8 cellular contexts compared by ENCODE assay signal in genomic region chr13:51453308-51453958, GRCh38. TPM values are rescaled to one million over a fixed set of nuclear protein-coding genes. Genes with fewer than 3 reads are reported as not detected.
A peak's percentile ranks its signal among the peaks of the same experiment; 100 is the strongest.
DNase-seq lines count a peak whose midpoint lies in the region; ATAC-seq, FAIRE-seq and TF ChIP-seq lines count a peak whose summit lies in the region.

No MANE protein-coding gene starts in this region.

- H3K4me2 ChIP-seq in KMS-11 (peak overlapping the region; percentile 93), GM12878 (ENCODE audit: control insufficient read depth, insufficient read depth) (peak overlapping the region; percentile 52)

- in situ Hi-C loops in GM12878 (cut with MboI): loop anchor here (10.0 kb wide), 1 partner anchor 131 kb away; the partner anchor contains the start of gene WDFY2

- SMC1A ChIA-PET in GM12878 (lab: Charles Lee; ENCODE audit: uncharacterized antibody, unreplicated experiment): interaction anchor here (0.7 to 2.9 kb wide), 33 partner anchors 11 to 374 kb away, joined by 3 to 18 read pairs (median 6); no protein-coding TSS in a partner anchor

- peak in 1 of 2 experiments; percentile 31; a peak in 1 of 4 replicates for TF ChIP-seq EP300 in GM12878 (IDR thresholded peaks at IDR 0.05; ENCODE audit: borderline replicate concordance in 1 of 2, control insufficient read depth in 1 of 2, low read depth in 2 of 2, low read length in 2 of 2)

- peak; percentile 58 for TF ChIP-seq POLR2A in GM12878 (IDR thresholded peaks at IDR 0.05; ENCODE audit: low read depth, low read length)

- no peaks in the 10 kb centered on the region for H3K36me3 ChIP-seq in KMS-11 (ENCODE audit: insufficient read depth)
- H3K36me3 ChIP-seq in GM12878 (ENCODE audit: control insufficient read depth in 2 of 2, insufficient read depth in 2 of 2, low read length in 1 of 2): peaks cover 0 to 9% of the 10 kb centered on the region in 2 experiments; a peak in 2 of 4 replicates

- RAD21 ChIA-PET in GM12878 (lab: Charles Lee; ENCODE audit: unreplicated experiment): interaction anchor here (0.6 to 3.6 kb wide), 51 partner anchors 9 to 1395 kb away, joined by 3 to 45 read pairs (median 4); no protein-coding TSS in a partner anchor

- H3K4me1 ChIP-seq in KMS-11 (ENCODE audit: low read depth, poor library complexity, severe bottlenecking): peaks cover 17% of the 10 kb centered on the region
- H3K4me1 ChIP-seq in GM12878 (ENCODE audit: control insufficient read depth, insufficient read depth, low read length): peaks cover 5% of the 10 kb centered on the region; the same call in 1 of the 2 replicates

- under 1% methylated on average over 42 of the region's 62 CpGs for WGBS in GM12878 (ENCODE audit: insufficient coverage, insufficient replicate concordance, low lambda C conversion rate, missing lambda C conversion rate)

- 0 out of 2 replicates have a peak, but pooled peaks have one; percentile 6 for TF ChIP-seq RAD21 in GM12878 (IDR thresholded peaks at IDR 0.05; ENCODE audit: insufficient read depth, low read depth, low read length)

- BruUV-seq in GM12878 (replicated peaks; lab: Mats Ljungman, UMichigan): no TSS peak

- H3K4me3 ChIP-seq in GM08714 (ENCODE audit: low read length) (peak overlapping the region; percentile 88), KMS-11 (IDR thresholded peaks at IDR 0.05; ENCODE audit: insufficient read depth, low read depth, low read length) (no peak overlapping the region), GM12878 (peak overlapping the region; percentile 76)

- H3K79me2 ChIP-seq in KMS-11 (ENCODE audit: insufficient read depth, low read depth) (peaks cover 9% of the 10 kb centered on the region; the same call in 1 of the 2 replicates), GM12878 (ENCODE audit: control insufficient read depth, insufficient read depth, low read length) (peaks cover 40% of the 10 kb centered on the region)

- intact Hi-C loops in GM12878 (cut with micrococcal nuclease; ENCODE audit: unreplicated experiment): loop anchor here (1.0 to 5.0 kb wide), 5 partner anchors 109 to 343 kb away; partner anchors contain the start of gene WDFY2

- H2AFZ ChIP-seq in KMS-11 (ENCODE audit: low read depth) (peak overlapping the region; percentile 55; the same call in 1 of the 2 replicates), GM12878 (ENCODE audit: control insufficient read depth, low read depth, low read length) (peak overlapping the region; percentile 90)

- TF ChIP-seq CTCF in KMS-11 (conservative IDR thresholded peaks at IDR 0.05; ENCODE audit: low read depth, low read length) (no peak), GM12878 (IDR thresholded peaks at IDR 0.05 in 2 of 3, conservative IDR thresholded peaks at IDR 0.05 in 1 of 3; ENCODE audit: control insufficient read depth in 2 of 3, extremely low read depth in 1 of 3, insufficient read depth in 1 of 3, low read depth in 3 of 3, low read length in 3 of 3) (no peak)

- no peaks in the 10 kb centered on the region for H4K20me1 ChIP-seq in KMS-11 (ENCODE audit: insufficient read depth)
- no peaks in the 10 kb centered on the region for H4K20me1 ChIP-seq in GM12878 (ENCODE audit: control insufficient read depth, insufficient read depth)

- ATAC-seq in GM21825 (IDR thresholded peaks at IDR 0.05; ENCODE audit: unreplicated experiment) (peak; percentile 39), GM12878 (peak; percentile 60)

- H3K9ac ChIP-seq in KMS-11 (peak overlapping the region; percentile 91), GM12878 (ENCODE audit: control insufficient read depth, insufficient read depth, low read length) (peak overlapping the region; percentile 70)

- peak; percentile 27 for FAIRE-seq in GM12878 (lab: Jason Lieb, UNC)

- H3K27me3 ChIP-seq in KMS-11 (ENCODE audit: insufficient read depth, low read depth) (no peaks in the 10 kb centered on the region), GM12878 (replicated peaks in 1 of 2; ENCODE audit: control insufficient read depth in 2 of 2, insufficient read depth in 2 of 2, low read length in 1 of 2) (no peaks in the 10 kb centered on the region)

- CTCF ChIA-PET in GM12878 (lab: Yijun Ruan, JAX): interaction anchor here (0.5 to 2.1 kb wide), 10 partner anchors 8 to 1335 kb away, joined by 3 to 17 read pairs (median 4); no protein-coding TSS in a partner anchor

- peak overlapping the region; percentile 93 for H3K27ac ChIP-seq in KMS-11
- peak overlapping the region; percentile 88 for H3K27ac ChIP-seq in GM12878 (ENCODE audit: control insufficient read depth, insufficient read depth)

- DNase-seq in T-helper 9 cell (peak; percentile 69), GM12878 (ENCODE audit: low read depth, low spot score) (peak; percentile 42), iPS-NIHi7 (ENCODE audit: extremely low spot score) (peak; percentile 78), A172 (ENCODE audit: low spot score) (no peak)
- DNase-seq in stimulated activated CD4-positive, alpha-beta T cell treated with anti-CD3 and anti-CD28 coated beads, Interleukin-12 subunit alpha, Interleukin-12 subunit beta, amount 100 ng/mL, for 4 hours: peak; percentile 74

- POLR2A ChIA-PET in GM12878 (lab: Charles Lee): interaction anchor here (0.5 to 3.1 kb wide), 36 partner anchors 9 to 369 kb away, joined by 3 to 15 read pairs (median 4); partner anchors contain the start of gene WDFY2

- H3K9me3 ChIP-seq in GM12878 (replicated peaks; ENCODE audit: control insufficient read depth, insufficient read depth, low read length): peaks cover 2% of the 10 kb centered on the region; the same call in 1 of the 3 replicates

TF ChIP-seq in GM12878, 131 proteins besides CTCF, POLR2A, EP300 and RAD21 (continues in another document):
- TF ChIP-seq ZNF207 (IDR thresholded peaks at IDR 0.05; ENCODE audit: borderline replicate concordance): peak; percentile 93
- TF ChIP-seq KAT2A (conservative IDR thresholded peaks at IDR 0.05; ENCODE audit: control insufficient read depth, low read depth, low read length): no peak
- TF ChIP-seq, protein P1, sequence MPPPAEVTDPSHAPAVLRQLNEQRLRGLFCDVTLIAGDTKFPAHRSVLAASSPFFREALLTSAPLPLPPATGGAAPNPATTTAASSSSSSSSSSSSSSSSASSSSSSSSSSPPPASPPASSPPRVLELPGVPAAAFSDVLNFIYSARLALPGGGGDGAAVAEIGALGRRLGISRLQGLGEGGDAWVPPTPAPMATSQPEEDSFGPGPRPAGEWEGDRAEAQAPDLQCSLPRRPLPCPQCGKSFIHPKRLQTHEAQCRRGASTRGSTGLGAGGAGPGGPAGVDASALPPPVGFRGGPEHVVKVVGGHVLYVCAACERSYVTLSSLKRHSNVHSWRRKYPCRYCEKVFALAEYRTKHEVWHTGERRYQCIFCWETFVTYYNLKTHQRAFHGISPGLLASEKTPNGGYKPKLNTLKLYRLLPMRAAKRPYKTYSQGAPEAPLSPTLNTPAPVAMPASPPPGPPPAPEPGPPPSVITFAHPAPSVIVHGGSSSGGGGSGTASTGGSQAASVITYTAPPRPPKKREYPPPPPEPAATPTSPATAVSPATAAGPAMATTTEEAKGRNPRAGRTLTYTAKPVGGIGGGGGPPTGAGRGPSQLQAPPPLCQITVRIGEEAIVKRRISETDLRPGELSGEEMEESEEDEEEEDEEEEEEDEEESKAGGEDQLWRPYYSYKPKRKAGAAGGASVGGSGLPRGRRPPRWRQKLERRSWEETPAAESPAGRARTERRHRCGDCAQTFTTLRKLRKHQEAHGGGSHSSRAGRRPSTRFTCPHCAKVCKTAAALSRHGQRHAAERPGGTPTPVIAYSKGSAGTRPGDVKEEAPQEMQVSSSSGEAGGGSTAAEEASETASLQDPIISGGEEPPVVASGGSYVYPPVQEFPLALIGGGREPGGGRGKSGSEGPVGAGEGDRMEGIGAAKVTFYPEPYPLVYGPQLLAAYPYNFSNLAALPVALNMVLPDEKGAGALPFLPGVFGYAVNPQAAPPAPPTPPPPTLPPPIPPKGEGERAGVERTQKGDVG (CRISPR knock-in tag; IDR thresholded peaks at IDR 0.05): no peak
- no peak for TF ChIP-seq MTA3 (IDR thresholded peaks at IDR 0.05; ENCODE audit: borderline replicate concordance, low read length)
- TF ChIP-seq SIX5 (IDR thresholded peaks at IDR 0.05; ENCODE audit: low read depth, low read length, severe bottlenecking): peak; percentile 5
- TF ChIP-seq JUND (IDR thresholded peaks at IDR 0.05; ENCODE audit: low read depth, low read length): 0 out of 2 replicates have a peak, but pooled peaks have one; percentile 16

RNA-seq across cellular contexts. Expression of gene INTS6, which starts 0.6 kb away (rescaled TPM):
- 142 and 145 TPM in 2 replicates for total RNA-seq in GM12878 (2013; cell fraction: nucleolus; rRNA removed)
- total RNA-seq in GM12878 (2014; rRNA removed): 37.8 and 44.4 TPM in 2 replicates
- 57.7 and 59.3 TPM in 2 replicates for total RNA-seq in GM12878 (2014; rRNA removed; fragmentation: Illumina TruSeq; extraction: Trizol)
- 45.4 and 45.7 TPM in 2 replicates for total RNA-seq in GM12878 (2021)
- polyA plus RNA-seq in GM12878 (2011; ENCODE audit: low read depth): 8.1 TPM
- 34.1 and 46.8 TPM in 2 replicates for polyA plus RNA-seq in GM12878 (2011; rRNA removed)
- polyA plus RNA-seq in GM12878 (2011; cell fraction: cytosol; rRNA removed): 12.9 and 14.5 TPM in 2 replicates
- polyA plus RNA-seq in GM12878 (2011; cell fraction: nucleus; rRNA removed): 24.4 and 27.8 TPM in 2 replicates
- polyA plus RNA-seq in GM12878 (2012): 12.7 and 19.8 TPM in 2 replicates
- polyA plus RNA-seq in GM12878 (2014; fragmentation: Illumina TruSeq; extraction: Trizol): 38.6 and 48.2 TPM in 2 replicates
- 10 to 100 TPM in 1 of 2 experiments, 1 to 10 TPM in 1; 7.2 to 10.4 TPM for polyA plus RNA-seq in GM12878 (2014; fragmentation: Nextera tagmentation; extraction: Ambion mirVana)
- polyA plus RNA-seq in GM12878 (2014; rRNA removed): 22.1 and 27.6 TPM in 2 replicates
- 10 to 100 TPM; 18.9 to 20.3 TPM for polyA plus RNA-seq in GM12878 (2016; fragmentation: Nextera tagmentation; extraction: Ambion mirVana)
- 74.9 and 118 TPM in 2 replicates for polyA minus RNA-seq in GM12878 (2011; rRNA and poly(A)+ RNA removed)
- polyA minus RNA-seq in GM12878 (2011; cell fraction: cytosol; rRNA and poly(A)+ RNA removed): 21.0 and 25.7 TPM in 2 replicates
- polyA minus RNA-seq in GM12878 (2011; cell fraction: nucleus; rRNA and poly(A)+ RNA removed): 66.0 and 100 TPM in 2 replicates
- 24.2 and 26.2 TPM in 2 replicates for total RNA-seq in A172 (2014; rRNA removed; shearing (Covaris generic))
